Comparison of ENCODE assay signal across 17 cellular contexts in genomic region chr2:72794572-72794971, GRCh38. TPM values are rescaled to one million over a fixed set of nuclear protein-coding genes. Genes with fewer than 3 reads are reported as not detected.
DNase-seq lines count a peak whose midpoint lies in the region; ATAC-seq and TF ChIP-seq lines count a peak whose summit lies in the region.
"Had no signal": no experiment of that assay in that cellular context is flagged by ENCODE, and none has a peak within 500 bp of the region (broad histone marks: within the 10 kb centered on the region; RNA-seq: fewer than 3 reads in every experiment).

No MANE protein-coding gene starts in this region.

- TF ChIP-seq EP300 in upper lobe of left lung (IDR thresholded peaks at IDR 0.05) = no peak

- peak overlapping the region; percentile 62 for H3K27ac Mint-ChIP-seq in stimulated activated naive CD8-positive, alpha-beta T cell treated with anti-CD3 and anti-CD28 coated beads, Interleukin-15, Interleukin-2, amounts not matched to agents 100 ng/mL and 50 ng/mL, for 24 hours
- H3K27ac Mint-ChIP-seq in stimulated activated naive CD8-positive, alpha-beta T cell treated with anti-CD3 and anti-CD28 coated beads, Interleukin-15, amount 100 ng/mL, for 72 hours = peak overlapping the region in 1 of 2 donors; percentile 90
- H3K27ac Mint-ChIP-seq: activated CD4-positive, alpha-beta T cell treated with anti-CD3 and anti-CD28 coated beads, Interleukin-2, amount 10 ng/mL, durations not matched to agents 7 days and 5 days; T-helper 2 cell treated with Interferon-gamma antibody and Interleukin-4, amounts not matched to agents 5 μg/mL and 100 μg/mL, for 36 hours had no signal

- no peak for TF ChIP-seq POLR2A in upper lobe of left lung (IDR thresholded peaks at IDR 0.05)

- H3K4me3 Mint-ChIP-seq in stimulated activated naive CD8-positive, alpha-beta T cell treated with anti-CD3 and anti-CD28 coated beads, Interleukin-15, Interleukin-2, amounts not matched to agents 100 ng/mL and 50 ng/mL, for 24 hours = no peak overlapping the region
- H3K4me3 Mint-ChIP-seq in stimulated activated naive CD8-positive, alpha-beta T cell treated with anti-CD3 and anti-CD28 coated beads, Interleukin-15, amount 100 ng/mL, for 72 hours = no peak overlapping the region
- H3K4me3 Mint-ChIP-seq: activated CD4-positive, alpha-beta T cell treated with anti-CD3 and anti-CD28 coated beads, Interleukin-2, amount 10 ng/mL, durations not matched to agents 7 days and 5 days; T-helper 2 cell treated with Interferon-gamma antibody and Interleukin-4, amounts not matched to agents 5 μg/mL and 100 μg/mL, for 36 hours had no signal

- TF ChIP-seq CTCF in RWPE1 (conservative IDR thresholded peaks at IDR 0.05; ENCODE audit: low read depth) = no peak
- no peak for TF ChIP-seq CTCF in foreskin keratinocyte (conservative IDR thresholded peaks at IDR 0.05)
- no peak for TF ChIP-seq CTCF in upper lobe of left lung (IDR thresholded peaks at IDR 0.05)

- no peak for ATAC-seq in stimulated activated naive CD8-positive, alpha-beta T cell treated with anti-CD3 and anti-CD28 coated beads, Interleukin-15, amount 100 ng/mL, for 72 hours
- peak; percentile 65 for ATAC-seq in foreskin keratinocyte
- ATAC-seq in HG03354 (IDR thresholded peaks at IDR 0.05; ENCODE audit: poor library complexity, severe bottlenecking, unreplicated experiment) = no peak
- ATAC-seq in upper lobe of left lung (ENCODE audit: low FRiP score in 2 of 2) = no peak
- ATAC-seq: mucosa of descending colon had no signal

- no peak overlapping the region for H3K4me3 ChIP-seq in upper lobe of left lung
- H3K4me3 ChIP-seq: mucosa of descending colon, spleen had no signal

- H3K27ac ChIP-seq in RWPE1 (no peak overlapping the region), foreskin keratinocyte (peak overlapping the region; percentile 69), upper lobe of left lung (peak overlapping the region in 1 of 4 donors; percentile 17)
- H3K27ac ChIP-seq: spleen had no signal

- no peaks in the 10 kb centered on the region for H3K36me3 Mint-ChIP-seq in stimulated activated naive CD8-positive, alpha-beta T cell treated with anti-CD3 and anti-CD28 coated beads, Interleukin-15, Interleukin-2, amounts not matched to agents 100 ng/mL and 50 ng/mL, for 24 hours (ENCODE audit: low read depth)

- H3K36me3 ChIP-seq in upper lobe of left lung = no peaks in the 10 kb centered on the region
- H3K36me3 ChIP-seq: BE2C, spleen had no signal

- no peaks in the 10 kb centered on the region for H3K9me3 Mint-ChIP-seq in stimulated activated naive CD8-positive, alpha-beta T cell treated with anti-CD3 and anti-CD28 coated beads, Interleukin-15, Interleukin-2, amounts not matched to agents 100 ng/mL and 50 ng/mL, for 24 hours
- no peaks in the 10 kb centered on the region for H3K9me3 Mint-ChIP-seq in stimulated activated naive CD8-positive, alpha-beta T cell treated with anti-CD3 and anti-CD28 coated beads, Interleukin-15, amount 100 ng/mL, for 72 hours
- H3K9me3 Mint-ChIP-seq: activated CD4-positive, alpha-beta T cell treated with anti-CD3 and anti-CD28 coated beads, Interleukin-2, amount 10 ng/mL, durations not matched to agents 7 days and 5 days; T-helper 2 cell treated with Interferon-gamma antibody and Interleukin-4, amounts not matched to agents 5 μg/mL and 100 μg/mL, for 36 hours had no signal

- no peak for DNase-seq in stimulated activated naive CD8-positive, alpha-beta T cell treated with anti-CD3 and anti-CD28 coated beads, Interleukin-15, amount 100 ng/mL, for 72 hours
- DNase-seq in RWPE1 (ENCODE audit: low spot score) = peak; percentile 54
- DNase-seq in foreskin keratinocyte = peak; percentile 31 to 51
- DNase-seq in HEK293T (ENCODE audit: extremely low spot score) = no peak
- no peak for DNase-seq in foreskin melanocyte
- DNase-seq in upper lobe of left lung = no peak
- DNase-seq: activated CD4-positive, alpha-beta T cell treated with anti-CD3 and anti-CD28 coated beads, Interleukin-2, amount 10 ng/mL, durations not matched to agents 7 days and 5 days; activated T-cell treated with anti-CD3 and anti-CD28 coated beads, Interleukin-2, amount 50 U/mL, for 48 hours; BE2C; DMS79; mucosa of descending colon; NCI-H187; RPMI8226; spleen had no signal

- H3K9me3 ChIP-seq in upper lobe of left lung = no peaks in the 10 kb centered on the region
- H3K9me3 ChIP-seq: BE2C, mucosa of descending colon, spleen had no signal

- H3K4me1 ChIP-seq in foreskin keratinocyte (peaks cover 27% of the 10 kb centered on the region), upper lobe of left lung (peaks cover 7 to 11% (median 8%) of the 10 kb centered on the region in 4 donors)
- H3K4me1 ChIP-seq: BE2C had no signal

- POLR2A ChIA-PET in RWPE1 (lab: Yijun Ruan, JAX; ENCODE audit: low non-redundant PET) (no interaction called here), HEK293T (lab: Yijun Ruan, JAX) (no interaction called here)

- H3K27me3 ChIP-seq in foreskin keratinocyte (no peaks in the 10 kb centered on the region), upper lobe of left lung (no peaks in the 10 kb centered on the region)
- H3K27me3 ChIP-seq: BE2C, spleen had no signal

- peaks cover 7% of the 10 kb centered on the region for H3K4me1 Mint-ChIP-seq in stimulated activated naive CD8-positive, alpha-beta T cell treated with anti-CD3 and anti-CD28 coated beads, Interleukin-15, Interleukin-2, amounts not matched to agents 100 ng/mL and 50 ng/mL, for 24 hours (ENCODE audit: low read depth)
- H3K4me1 Mint-ChIP-seq in stimulated activated naive CD8-positive, alpha-beta T cell treated with anti-CD3 and anti-CD28 coated beads, Interleukin-15, amount 100 ng/mL, for 72 hours = peaks cover 7% of the 10 kb centered on the region

- CTCF ChIA-PET in RWPE1 (lab: Yijun Ruan, JAX) (no interaction called here), HEK293T (lab: Yijun Ruan, JAX) (no interaction called here)

- 29 to 40% methylated on average over 1 of the region's 1 CpG for WGBS in upper lobe of left lung, 2 donors

- no peaks in the 10 kb centered on the region for H3K27me3 Mint-ChIP-seq in stimulated activated naive CD8-positive, alpha-beta T cell treated with anti-CD3 and anti-CD28 coated beads, Interleukin-15, Interleukin-2, amounts not matched to agents 100 ng/mL and 50 ng/mL, for 24 hours
- H3K27me3 Mint-ChIP-seq in stimulated activated naive CD8-positive, alpha-beta T cell treated with anti-CD3 and anti-CD28 coated beads, Interleukin-15, amount 100 ng/mL, for 72 hours = no peaks in the 10 kb centered on the region
- H3K27me3 Mint-ChIP-seq: activated CD4-positive, alpha-beta T cell treated with anti-CD3 and anti-CD28 coated beads, Interleukin-2, amount 10 ng/mL, durations not matched to agents 7 days and 5 days had no signal

TF ChIP-seq in HEK293T, 16 proteins besides CTCF, POLR2A, EP300 and RAD21:
- TF ChIP-seq LEF1 (IDR thresholded peaks at IDR 0.05; ENCODE audit: borderline replicate concordance) = no peak
- TF ChIP-seq PKNOX1 (IDR thresholded peaks at IDR 0.05) = no peak
- no peak for TF ChIP-seq ARNT (IDR thresholded peaks at IDR 0.05)
- no peak for TF ChIP-seq HDGF (IDR thresholded peaks at IDR 0.05; ENCODE audit: borderline replicate concordance)
- no peak for TF ChIP-seq FOXK2 (IDR thresholded peaks at IDR 0.05)
- TF ChIP-seq CTBP1 (IDR thresholded peaks at IDR 0.05; ENCODE audit: borderline replicate concordance) = no peak
- TF ChIP-seq ELF4 (IDR thresholded peaks at IDR 0.05) = no peak
- no peak for TF ChIP-seq TARDBP (IDR thresholded peaks at IDR 0.05)
- no peak for TF ChIP-seq FOXA1 (IDR thresholded peaks at IDR 0.05)
- no peak for TF ChIP-seq SUZ12 (IDR thresholded peaks at IDR 0.05)
- no peak for TF ChIP-seq L3MBTL2 (conservative IDR thresholded peaks at IDR 0.05)
- TF ChIP-seq NFRKB (IDR thresholded peaks at IDR 0.05) = no peak
- no peak for TF ChIP-seq BHLHE40 (IDR thresholded peaks at IDR 0.05; ENCODE audit: borderline replicate concordance)
- TF ChIP-seq FOXM1 (IDR thresholded peaks at IDR 0.05; ENCODE audit: borderline replicate concordance) = no peak
- TF ChIP-seq SP1 (IDR thresholded peaks at IDR 0.05) = no peak
- no peak for TF ChIP-seq ZNF384 (IDR thresholded peaks at IDR 0.05)
TF ChIP-seq in HEK293T: peak in this region for 0.

RNA-seq across cellular contexts. Expression of gene EXOC6B, which starts 31.3 kb away (rescaled TPM):
- 35.8 and 42.7 TPM in 2 replicates for total RNA-seq in foreskin keratinocyte
- polyA plus RNA-seq in foreskin keratinocyte = 9.0 and 9.2 TPM in 2 replicates
- total RNA-seq in upper lobe of left lung = 10 to 100 TPM; 11.0 to 56.6 (median 24.0) TPM

Comparison
In these comparisons a context has a peak if more than half of its experiments do, and no peak if none do; other contexts are left out.
1. DNase-seq: peak in RWPE1 (single experiment) and foreskin keratinocyte (2 of 2); none in stimulated activated naive CD8-positive, alpha-beta T cell treated with anti-CD3 and anti-CD28 coated beads, Interleukin-15, amount 100 ng/mL, for 72 hours (0 of 2), HEK293T (single experiment), foreskin melanocyte (single experiment) and upper lobe of left lung (0 of 2).